In genomic region chr17:34999456-34999855, GRCh38 we compare ENCODE assay signal across 13 cellular contexts. TPM values are rescaled to one million over a fixed set of nuclear protein-coding genes. Genes with fewer than 3 reads are reported as not detected.
"Had no signal": no experiment of that assay in that cellular context is flagged by ENCODE, and none has a peak within 500 bp of the region (broad histone marks: within the 10 kb centered on the region; RNA-seq: fewer than 3 reads in every experiment).

No MANE protein-coding gene starts in this region.

- H3K4me3 ChIP-seq: ascending aorta, left lung, stomach, tibial artery had no signal

- H3K27me3 Mint-ChIP-seq: activated B cell treated with CpG ODN at 0.5 μM for 24 hours; activated T-helper 17 cell treated with anti-CD3 and anti-CD28 coated beads, Interleukin-2, amount 50 U/mL, for 72 hours had no signal

- DNase-seq: activated B cell treated with CpG ODN at 0.5 μM for 24 hours; activated CD4-positive, alpha-beta T cell treated with anti-CD3 and anti-CD28 coated beads for 48 hours; activated naive CD4-positive, alpha-beta T cell treated with Interleukin-2 at 50 U/mL for 16 hours; dermis blood vessel endothelial cell; erythroblast; left lung; mammary epithelial cell; stimulated activated CD4-positive, alpha-beta T cell treated with anti-CD3 and anti-CD28 coated beads, Interleukin-1b, Interleukin-23, amount 100 ng/mL, for 48 hours; stomach; tibial artery had no signal

- H3K4me1 Mint-ChIP-seq: activated T-helper 17 cell treated with anti-CD3 and anti-CD28 coated beads, Interleukin-2, amount 50 U/mL, for 72 hours had no signal

- H3K9me3 Mint-ChIP-seq: activated B cell treated with CpG ODN at 0.5 μM for 24 hours; activated T-helper 17 cell treated with anti-CD3 and anti-CD28 coated beads, Interleukin-2, amount 50 U/mL, for 72 hours had no signal

- H3K9me3 ChIP-seq: ascending aorta, left lung, stomach, tibial artery had no signal

- H3K27me3 ChIP-seq: ascending aorta, left lung, stomach, tibial artery had no signal

- H3K27ac Mint-ChIP-seq: activated B cell treated with CpG ODN at 0.5 μM for 24 hours; activated T-helper 17 cell treated with anti-CD3 and anti-CD28 coated beads, Interleukin-2, amount 50 U/mL, for 72 hours had no signal

- H3K4me3 Mint-ChIP-seq: activated B cell treated with CpG ODN at 0.5 μM for 24 hours; activated T-helper 17 cell treated with anti-CD3 and anti-CD28 coated beads, Interleukin-2, amount 50 U/mL, for 72 hours had no signal

- H3K27ac ChIP-seq: ascending aorta, left lung, tibial artery had no signal

- ATAC-seq: activated T-helper 17 cell treated with anti-CD3 and anti-CD28 coated beads, Interleukin-2, amount 50 U/mL, for 72 hours; left lung; sciatic nerve had no signal

RNA-seq across cellular contexts. Expression of gene CCT6B, which starts 38.2 kb away (rescaled TPM):
- total RNA-seq: ascending aorta had no signal
